Comparison of ENCODE assay signal across 8 cellular contexts in the genomic region with DNA sequence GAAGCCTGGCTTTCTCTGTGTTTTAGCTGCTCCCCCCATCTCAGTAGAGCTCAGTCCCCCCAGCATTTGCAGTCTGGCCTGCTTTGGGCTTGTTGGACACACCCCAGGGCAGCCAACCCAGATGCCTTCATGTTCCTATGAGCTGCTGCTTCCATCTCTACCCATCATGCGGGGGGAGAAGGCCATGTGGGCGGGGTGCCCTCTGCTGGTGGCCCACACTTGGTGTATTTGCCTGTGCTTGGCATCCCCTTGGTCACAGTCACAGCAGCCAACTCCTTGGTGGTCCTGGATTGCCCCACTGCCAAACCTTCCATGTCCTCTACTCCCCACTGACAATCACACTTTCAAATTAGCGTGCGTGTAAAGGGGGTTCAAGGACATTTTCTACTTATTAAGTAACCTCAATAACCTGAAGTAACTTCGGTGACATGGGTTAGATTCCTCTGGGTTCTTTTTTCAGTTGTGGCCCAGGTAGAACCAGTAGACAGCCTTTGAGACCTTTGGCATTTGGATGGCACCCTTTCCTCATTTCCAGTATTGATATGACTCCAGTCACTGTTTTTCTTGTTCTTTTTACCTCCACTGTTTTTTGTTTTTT. TPM values are rescaled to one million over a fixed set of nuclear protein-coding genes. Genes with fewer than 3 reads are reported as not detected.
DNase-seq lines count a peak whose midpoint lies in the region; ATAC-seq, FAIRE-seq and TF ChIP-seq lines count a peak whose summit lies in the region.

No MANE protein-coding gene starts in this region.

- WGBS in mammary epithelial cell (ENCODE audit: low coverage, missing lambda C conversion rate) = 70% methylated on average over 5 of the region's 5 CpGs

- peak; percentile 84 for DNase-seq in ELF-1 (ENCODE audit: low read depth, low spot score)
- peak; percentile 60 for DNase-seq in HCEC 1CT
- peak; percentile 54 for DNase-seq in NCI-H146 (lab: John Stamatoyannopoulos, UW)
- DNase-seq in WTC11 (ENCODE audit: low spot score) = peak; percentile 87
- DNase-seq in mammary epithelial cell = peak; percentile 43
- peak; percentile 73 for DNase-seq in kidney tubule cell (ENCODE audit: low spot score)
- peak; percentile 71 for DNase-seq in stimulated activated CD8-positive, alpha-beta memory T cell treated with anti-CD3 and anti-CD28 coated beads, Interleukin-12 subunit alpha, Interleukin-12 subunit beta, amount 100 ng/mL, for 1 hour (ENCODE audit: low read depth)
- DNase-seq in frontal cortex (ENCODE audit: low spot score in 2 of 2) = no peak

- H4K20me1 ChIP-seq in mammary epithelial cell (ENCODE audit: insufficient read depth, low read length) = no peaks in the 10 kb centered on the region

- no peaks in the 10 kb centered on the region for H3K4me1 ChIP-seq in mammary epithelial cell (ENCODE audit: insufficient read depth, low read length)

- peak; percentile 98 for ATAC-seq in WTC11

- intact Hi-C loops in mammary epithelial cell (cut with micrococcal nuclease) = loop anchor here (1.0 to 10.0 kb wide), 7 partner anchors 41 to 701 kb away; partner anchors contain the start of genes INIP, KIAA1958 and SNX30

- H3K4me2 ChIP-seq in mammary epithelial cell (ENCODE audit: insufficient read depth, low read depth, low read length) = no peak overlapping the region

- H3K4me3 ChIP-seq in mammary epithelial cell (replicated peaks in 1 of 3; ENCODE audit: insufficient read depth in 1 of 3, low read depth in 2 of 3, low read length in 3 of 3) = no peak overlapping the region

- no peak overlapping the region for H3K9ac ChIP-seq in mammary epithelial cell (ENCODE audit: insufficient read depth, low read length)

- in situ Hi-C loops in mammary epithelial cell (cut with MboI; ENCODE audit: low sequenced_read_pairs in 2 of 2) = no loop called here

- FAIRE-seq in frontal cortex (lab: Jason Lieb, UNC) = no peak

- no peaks in the 10 kb centered on the region for H3K27me3 Mint-ChIP-seq in WTC11 (ENCODE audit: low read depth)

- H3K36me3 Mint-ChIP-seq in WTC11 = no peaks in the 10 kb centered on the region; the same call in 1 of the 2 replicates

- no peaks in the 10 kb centered on the region for H3K36me3 ChIP-seq in mammary epithelial cell (ENCODE audit: insufficient read depth, low read length)

- H3K9me3 ChIP-seq in mammary epithelial cell (replicated peaks; ENCODE audit: insufficient read depth, low read length) = no peaks in the 10 kb centered on the region

- H3K4me1 Mint-ChIP-seq in WTC11 = no peaks in the 10 kb centered on the region

- CTCF ChIA-PET in WTC11 (lab: Charles Lee) (interaction anchor here (0.6 to 1.6 kb wide), 19 partner anchors 9 to 681 kb away, joined by 3 to 15 read pairs (median 3); partner anchors contain the start of genes INIP and SNX30), mammary epithelial cell (lab: Charles Lee; ENCODE audit: low non-redundant PET) (interaction anchor here (0.6 to 0.8 kb wide), 2 partner anchors 226 to 365 kb away, joined by 3 to 9 read pairs; no protein-coding TSS in a partner anchor)

- POLR2A ChIA-PET in WTC11 (lab: Charles Lee) = interaction anchor here (0.5 kb wide), 1 partner anchor 414 kb away, joined by 3 read pairs; no protein-coding TSS in a partner anchor

- TF ChIP-seq CTCF in WTC11 (IDR thresholded peaks at IDR 0.05) = peak; percentile 70
- TF ChIP-seq CTCF in mammary epithelial cell (conservative IDR thresholded peaks at IDR 0.05 in 1 of 2, IDR thresholded peaks at IDR 0.05 in 1 of 2; ENCODE audit: extremely low read depth in 1 of 2, insufficient read depth in 1 of 2, low read depth in 1 of 2, low read length in 2 of 2) = peak; percentile 83 to 90

- no peak overlapping the region for H3K27ac Mint-ChIP-seq in WTC11

- no peak overlapping the region for H3K27ac ChIP-seq in mammary epithelial cell (ENCODE audit: insufficient read depth, low read depth, low read length)

- H3K4me3 Mint-ChIP-seq in WTC11 = no peak overlapping the region

- H3K79me2 ChIP-seq in mammary epithelial cell (ENCODE audit: insufficient read depth, low read length) = peaks cover 50% of the 10 kb centered on the region

- no peaks in the 10 kb centered on the region for H3K9me3 Mint-ChIP-seq in WTC11

- dilution Hi-C loops in mammary epithelial cell (cut with HindIII; ENCODE audit: low sequenced_read_pairs) = no loop called here

- no TSS peak for BruUV-seq in mammary epithelial cell (replicated peaks; lab: Mats Ljungman, UMichigan)

- no peaks in the 10 kb centered on the region for H3K27me3 ChIP-seq in mammary epithelial cell (ENCODE audit: insufficient read depth, low read length)

- H2AFZ ChIP-seq in mammary epithelial cell (ENCODE audit: low read depth, low read length) = no peak overlapping the region

TF ChIP-seq in WTC11, 78 proteins besides CTCF, POLR2A, EP300 and RAD21:
- TF ChIP-seq SOX15 (CRISPR knock-in tag; IDR thresholded peaks at IDR 0.05) = no peak
- TF ChIP-seq, protein P1, sequence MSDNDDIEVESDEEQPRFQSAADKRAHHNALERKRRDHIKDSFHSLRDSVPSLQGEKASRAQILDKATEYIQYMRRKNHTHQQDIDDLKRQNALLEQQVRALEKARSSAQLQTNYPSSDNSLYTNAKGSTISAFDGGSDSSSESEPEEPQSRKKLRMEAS (CRISPR knock-in tag; IDR thresholded peaks at IDR 0.05) = no peak
- no peak for TF ChIP-seq GTF2I (CRISPR knock-in tag; conservative IDR thresholded peaks at IDR 0.05)
- TF ChIP-seq, protein P2, sequence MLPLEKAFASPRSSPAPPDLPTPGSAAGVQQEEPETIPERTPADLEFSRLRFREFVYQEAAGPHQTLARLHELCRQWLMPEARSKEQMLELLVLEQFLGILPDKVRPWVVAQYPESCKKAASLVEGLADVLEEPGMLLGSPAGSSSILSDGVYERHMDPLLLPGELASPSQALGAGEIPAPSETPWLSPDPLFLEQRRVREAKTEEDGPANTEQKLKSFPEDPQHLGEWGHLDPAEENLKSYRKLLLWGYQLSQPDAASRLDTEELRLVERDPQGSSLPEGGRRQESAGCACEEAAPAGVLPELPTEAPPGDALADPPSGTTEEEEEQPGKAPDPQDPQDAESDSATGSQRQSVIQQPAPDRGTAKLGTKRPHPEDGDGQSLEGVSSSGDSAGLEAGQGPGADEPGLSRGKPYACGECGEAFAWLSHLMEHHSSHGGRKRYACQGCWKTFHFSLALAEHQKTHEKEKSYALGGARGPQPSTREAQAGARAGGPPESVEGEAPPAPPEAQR (CRISPR knock-in tag; IDR thresholded peaks at IDR 0.05) = no peak
- TF ChIP-seq FOXK1 (CRISPR knock-in tag; IDR thresholded peaks at IDR 0.05) = no peak
- TF ChIP-seq PRRX2 (CRISPR knock-in tag; IDR thresholded peaks at IDR 0.05) = no peak
- no peak for TF ChIP-seq ARID4B (CRISPR knock-in tag; IDR thresholded peaks at IDR 0.05; ENCODE audit: borderline replicate concordance)
- TF ChIP-seq ATF1 (CRISPR knock-in tag; IDR thresholded peaks at IDR 0.05) = no peak
- TF ChIP-seq RORB (CRISPR knock-in tag; IDR thresholded peaks at IDR 0.05) = no peak

RNA-seq across cellular contexts. Expression of gene SNX30, which starts 42.8 kb away (rescaled TPM):
- total RNA-seq in WTC11 (2021) = 11.8 to 13.4 TPM (median 12.1 TPM) in 3 replicates
- total RNA-seq in mammary epithelial cell = 10 to 100 TPM in 1 of 2 donors, 1 to 10 TPM in 1; 9.8 to 20.8 TPM
- polyA plus RNA-seq in mammary epithelial cell = 5.7 TPM
- 19.5 TPM for polyA minus RNA-seq in mammary epithelial cell
- total RNA-seq in frontal cortex = 20.8 TPM

Comparison
In these comparisons a context has a peak if more than half of its experiments do, and no peak if none do; other contexts are left out.
1. DNase-seq: peak in ELF-1 (single experiment), HCEC 1CT (single experiment), NCI-H146 (single experiment), WTC11 (single experiment), mammary epithelial cell (single experiment), kidney tubule cell (single experiment) and stimulated activated CD8-positive, alpha-beta memory T cell treated with anti-CD3 and anti-CD28 coated beads, Interleukin-12 subunit alpha, Interleukin-12 subunit beta, amount 100 ng/mL, for 1 hour (single experiment); none in frontal cortex (0 of 2).